Comparison of ENCODE assay signal across 31 cellular contexts in the genomic region with DNA sequence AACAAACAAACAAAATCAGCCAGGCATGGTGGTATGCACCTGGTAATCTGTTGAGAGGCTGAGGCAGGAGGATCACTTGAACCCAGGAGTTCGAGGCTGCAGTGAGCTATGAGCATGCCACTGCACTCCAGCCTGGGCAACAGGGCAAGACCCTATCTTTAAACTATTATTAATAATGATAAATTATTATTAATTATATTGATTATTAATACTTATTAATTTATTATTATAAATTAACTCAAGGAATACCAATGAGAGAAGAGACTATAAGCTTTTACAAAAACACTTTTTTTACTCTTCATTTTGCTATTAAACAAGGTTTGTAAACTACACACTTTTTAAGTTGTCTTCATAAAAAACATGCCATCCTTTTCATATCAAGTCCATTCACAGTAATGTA.
"Had no signal": no experiment of that assay in that cellular context is flagged by ENCODE, and none has a peak within 500 bp of the region (broad histone marks: within the 10 kb centered on the region; RNA-seq: fewer than 3 reads in every experiment).

No MANE protein-coding gene starts in this region.

- DNase-seq: activated CD4-positive, alpha-beta memory T cell treated with anti-CD3 and anti-CD28 coated beads, Interleukin-2, amount 10 ng/mL, durations not matched to agents 7 days and 5 days; activated CD4-positive, alpha-beta T cell treated with anti-CD3 and anti-CD28 coated beads for 1 hour; activated CD4-positive, alpha-beta T cell treated with anti-CD3 and anti-CD28 coated beads for 4 hours; activated CD4-positive, alpha-beta T cell treated with anti-CD3 and anti-CD28 coated beads, Interleukin-2, amount 10 ng/mL, durations not matched to agents 7 days and 5 days; activated CD4-positive, alpha-beta T cell treated with anti-CD3 and anti-CD28 coated beads, Interleukin-2, amount 50 U/mL, for 4 hours; activated CD8-positive, alpha-beta memory T cell treated with anti-CD3 and anti-CD28 coated beads, Interleukin-2, amount 50 U/mL, for 48 hours; activated effector memory CD4-positive, alpha-beta T cell treated with Interleukin-2 at 50 U/mL for 16 hours; activated gamma-delta T cell treated with Interleukin-2 at 50 U/mL for 16 hours; activated naive CD4-positive, alpha-beta T cell treated with anti-CD3 and anti-CD28 coated beads, Interleukin-2, amount 50 U/mL, for 16 hours; activated naive CD4-positive, alpha-beta T cell treated with Interleukin-2 at 50 U/mL for 16 hours; activated T-cell treated with anti-CD3 and anti-CD28 coated beads for 4 hours; activated T-cell treated with anti-CD3 and anti-CD28 coated beads, Interleukin-2, amount 50 U/mL, for 24 hours; activated T-cell treated with anti-CD3 and anti-CD28 coated beads, Interleukin-2, amount 50 U/mL, for 72 hours; amniotic stem cell; anterior cingulate cortex; brain microvascular endothelial cell; cortex of kidney; dermis blood vessel endothelial cell; effector CD4-positive, alpha-beta T cell; effector memory CD8-positive, alpha-beta T cell; esophagus squamous epithelium; foreskin melanocyte; head of caudate nucleus; T-helper 1 cell; T-helper 2 cell had no signal

- H3K9me3 ChIP-seq: esophagus squamous epithelium had no signal

- H3K4me3 ChIP-seq: esophagus squamous epithelium had no signal

- H3K27me3 ChIP-seq: brain microvascular endothelial cell, esophagus squamous epithelium had no signal

- H3K36me3 ChIP-seq: brain microvascular endothelial cell had no signal

- H3K27ac ChIP-seq: brain microvascular endothelial cell, epithelial cell of prostate, esophagus squamous epithelium had no signal

- ATAC-seq: activated T-cell treated with anti-CD3 and anti-CD28 coated beads, Interleukin-2, amount 50 U/mL, for 72 hours; activated T-helper 17 cell treated with anti-CD3 and anti-CD28 coated beads, Interleukin-2, amount 50 U/mL, for 72 hours; effector memory CD8-positive, alpha-beta T cell had no signal

- FAIRE-seq: astrocyte, bronchial epithelial cell, colon had no signal

- H3K4me3 Mint-ChIP-seq: activated CD4-positive, alpha-beta memory T cell treated with anti-CD3 and anti-CD28 coated beads, Interleukin-2, amount 10 ng/mL, durations not matched to agents 7 days and 5 days; activated CD4-positive, alpha-beta T cell treated with anti-CD3 and anti-CD28 coated beads, Interleukin-2, amount 10 ng/mL, durations not matched to agents 7 days and 5 days; activated naive CD8-positive, alpha-beta T cell; activated T-cell treated with anti-CD3 and anti-CD28 coated beads, Interleukin-2, amount 50 U/mL, for 24 hours; activated T-cell treated with anti-CD3 and anti-CD28 coated beads, Interleukin-2, amount 50 U/mL, for 72 hours; activated T-helper 17 cell treated with anti-CD3 and anti-CD28 coated beads, Interleukin-2, amount 50 U/mL, for 72 hours; effector memory CD8-positive, alpha-beta T cell had no signal

- H3K9me3 Mint-ChIP-seq: activated CD4-positive, alpha-beta memory T cell treated with anti-CD3 and anti-CD28 coated beads, Interleukin-2, amount 10 ng/mL, durations not matched to agents 7 days and 5 days had no signal

- H3K27ac Mint-ChIP-seq: activated CD4-positive, alpha-beta memory T cell treated with anti-CD3 and anti-CD28 coated beads, Interleukin-2, amount 10 ng/mL, durations not matched to agents 7 days and 5 days; activated CD4-positive, alpha-beta T cell treated with anti-CD3 and anti-CD28 coated beads, Interleukin-2, amount 10 ng/mL, durations not matched to agents 7 days and 5 days; activated T-cell treated with anti-CD3 and anti-CD28 coated beads, Interleukin-2, amount 50 U/mL, for 24 hours had no signal

- H3K27me3 Mint-ChIP-seq: activated CD4-positive, alpha-beta memory T cell treated with anti-CD3 and anti-CD28 coated beads, Interleukin-2, amount 10 ng/mL, durations not matched to agents 7 days and 5 days; activated CD4-positive, alpha-beta T cell treated with anti-CD3 and anti-CD28 coated beads, Interleukin-2, amount 10 ng/mL, durations not matched to agents 7 days and 5 days; activated naive CD8-positive, alpha-beta T cell; activated T-cell treated with anti-CD3 and anti-CD28 coated beads, Interleukin-2, amount 50 U/mL, for 24 hours; activated T-helper 17 cell treated with anti-CD3 and anti-CD28 coated beads, Interleukin-2, amount 50 U/mL, for 72 hours; effector memory CD8-positive, alpha-beta T cell had no signal
